Comparison of ENCODE assay signal across 17 cellular contexts in the genomic region with DNA sequence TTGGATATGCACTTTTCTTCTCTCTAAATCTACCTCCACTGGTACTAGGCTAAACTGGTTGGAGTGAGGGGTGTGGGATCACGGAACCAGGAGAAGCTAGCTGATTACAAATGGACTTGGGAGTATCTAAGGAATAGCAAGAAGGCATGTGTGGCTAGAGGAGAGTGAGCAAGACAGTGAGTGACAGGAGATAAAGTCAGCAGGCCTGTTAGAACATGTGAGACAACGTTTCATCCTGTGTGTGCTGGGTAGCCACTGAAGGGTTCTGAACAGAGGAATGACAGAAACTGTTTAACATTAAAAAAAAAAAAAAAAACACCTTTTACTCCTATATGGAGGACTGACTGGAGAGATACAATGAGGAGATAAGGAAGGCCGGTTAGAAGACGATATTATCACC. TPM values are rescaled to one million over a fixed set of nuclear protein-coding genes. Genes with fewer than 3 reads are reported as not detected.
A peak's percentile ranks its signal among the peaks of the same experiment; 100 is the strongest.
DNase-seq lines count a peak whose midpoint lies in the region; ATAC-seq and TF ChIP-seq lines count a peak whose summit lies in the region.
"Had no signal": no experiment of that assay in that cellular context is flagged by ENCODE, and none has a peak within 500 bp of the region (broad histone marks: within the 10 kb centered on the region; RNA-seq: fewer than 3 reads in every experiment).

No MANE protein-coding gene starts in this region.

- H3K9ac ChIP-seq in DND-41 (ENCODE audit: low read depth, low read length), result no peak overlapping the region

- H3K27ac ChIP-seq in DND-41 (ENCODE audit: low read length) (no peak overlapping the region), esophagus muscularis mucosa (replicated peaks in 1 of 4) (peak overlapping the region in 3 of 4 donors; percentile 49 to 64 (median 56)), psoas muscle (peak overlapping the region; percentile 76)

- no peak for TF ChIP-seq EP300 in esophagus muscularis mucosa (IDR thresholded peaks at IDR 0.05)

- no peaks in the 10 kb centered on the region for H4K20me1 ChIP-seq in DND-41 (ENCODE audit: insufficient read depth, low read length)

- no peak for DNase-seq in DND-41
- DNase-seq in RKO (ENCODE audit: low spot score), result peak; percentile 79
- no peak for DNase-seq in esophagus muscularis mucosa (ENCODE audit: extremely low spot score)
- no peak for DNase-seq in psoas muscle
- DNase-seq in activated CD8-positive, alpha-beta memory T cell treated with anti-CD3 and anti-CD28 coated beads, Interleukin-2, amount 50 U/mL, for 48 hours, result no peak
- no peak for DNase-seq in OCI-M2 (lab: John Stamatoyannopoulos, UW; ENCODE audit: unreplicated experiment)
- no peak for DNase-seq in occipital lobe (lab: John Stamatoyannopoulos, UW)
- DNase-seq: CD4-positive, alpha-beta memory T cell; DMS79 treated with DMSO at 0.1 percent for 48 hours; GDM1; NCI-H1048; NCI-H2107; NCI-H226; NCI-H526; OCI-M1 had no signal

- peaks cover under 1% of the 10 kb centered on the region for H3K9me3 ChIP-seq in DND-41 (ENCODE audit: insufficient read depth, low read length, severe bottlenecking)
- peaks cover 0 to 2% (median 0%) of the 10 kb centered on the region in 4 donors for H3K9me3 ChIP-seq in esophagus muscularis mucosa
- H3K9me3 ChIP-seq in psoas muscle, result peaks cover 6% of the 10 kb centered on the region
- H3K9me3 ChIP-seq: HAP-1 had no signal

- no peaks in the 10 kb centered on the region for H3K4me1 ChIP-seq in DND-41 (ENCODE audit: insufficient read depth, low read length)
- H3K4me1 ChIP-seq in esophagus muscularis mucosa, result peaks cover 21 to 28% (median 24%) of the 10 kb centered on the region in 4 donors
- H3K4me1 ChIP-seq in psoas muscle, result peaks cover 34% of the 10 kb centered on the region
- H3K4me1 ChIP-seq: HAP-1 had no signal

- no peak for TF ChIP-seq POLR2A in esophagus muscularis mucosa (IDR thresholded peaks at IDR 0.05; ENCODE audit: low read depth)

- H3K4me3 ChIP-seq in DND-41 (ENCODE audit: low read depth in 1 of 2, low read length in 2 of 2), result no peak overlapping the region
- H3K4me3 ChIP-seq in esophagus muscularis mucosa, result no peak overlapping the region
- H3K4me3 ChIP-seq in psoas muscle, result no peak overlapping the region
- H3K4me3 ChIP-seq: HAP-1 had no signal

- ATAC-seq in DND-41 (ENCODE audit: insufficient read depth, low read depth) (0 out of 3 replicates have a peak, but pooled peaks have one; percentile 31), psoas muscle (no peak), HG03520 (IDR thresholded peaks at IDR 0.05; ENCODE audit: unreplicated experiment) (no peak)

- 98% methylated on average over 4 of the region's 4 CpGs for WGBS in esophagus muscularis mucosa
- WGBS in psoas muscle, 3 donors, result 95 to 100% (median 98%) methylated on average over 4 of the region's 4 CpGs

- H3K36me3 ChIP-seq in DND-41 (ENCODE audit: insufficient read depth, low read length) (0 out of 2 replicates have a peak, but pooled peaks cover 4% of the 10 kb centered on the region), esophagus muscularis mucosa (no peaks in the 10 kb centered on the region), psoas muscle (ENCODE audit: insufficient read depth in 1 of 2, low read depth in 1 of 2) (no peaks in the 10 kb centered on the region)
- H3K36me3 ChIP-seq: HAP-1 had no signal

- intact Hi-C loops in esophagus muscularis mucosa (cut with DNase I) (loop anchor here (5.0 kb wide), 1 partner anchor 52 kb away; a partner anchor contains a TSS), psoas muscle (cut with DNase I) (no loop called here)

- no peaks in the 10 kb centered on the region for H3K79me2 ChIP-seq in DND-41 (ENCODE audit: insufficient read depth, low read length)

- no peak overlapping the region for H3K4me2 ChIP-seq in DND-41 (ENCODE audit: insufficient read depth, low read length)

- H3K27me3 ChIP-seq in DND-41 (ENCODE audit: insufficient read depth, low read length, poor library complexity) (no peaks in the 10 kb centered on the region), esophagus muscularis mucosa (no peaks in the 10 kb centered on the region), psoas muscle (ENCODE audit: insufficient read depth in 3 of 3, low read length in 2 of 3) (no peaks in the 10 kb centered on the region)

- H2AFZ ChIP-seq in DND-41 (ENCODE audit: low read depth, low read length), result no peak overlapping the region

- TF ChIP-seq CTCF in DND-41 (IDR thresholded peaks at IDR 0.05; ENCODE audit: borderline replicate concordance, extremely low read depth, low read length, poor library complexity, severe bottlenecking) (no peak), esophagus muscularis mucosa (IDR thresholded peaks at IDR 0.05) (no peak), psoas muscle (IDR thresholded peaks at IDR 0.05) (no peak)

RNA-seq across cellular contexts. Expression of a gene that starts 51.7 kb away (rescaled TPM):
- 10 to 100 TPM; 11.0 to 11.6 (median 11.3) TPM for total RNA-seq in esophagus muscularis mucosa
- 10 to 100 TPM; 12.3 to 27.9 (median 17.2) TPM for total RNA-seq in psoas muscle
- 10 to 100 TPM; 17.0 to 26.1 (median 21.3) TPM for polyA plus RNA-seq in psoas muscle
- total RNA-seq in occipital lobe, result 3.9 TPM
